23 cellular contexts compared by ENCODE assay signal in genomic region chr20:39225536-39225935, GRCh38.
"Had no signal": no experiment of that assay in that cellular context is flagged by ENCODE, and none has a peak within 500 bp of the region (broad histone marks: within the 10 kb centered on the region; RNA-seq: fewer than 3 reads in every experiment).

No MANE protein-coding gene starts in this region.

- H3K9me3 Mint-ChIP-seq: immature natural killer cell, memory B cell, mesothelial cell of epicardium, natural killer cell, neural crest cell had no signal

- H3K27ac ChIP-seq: dorsolateral prefrontal cortex, esophagus muscularis mucosa, gastrocnemius medialis, heart right ventricle, left ventricle myocardium inferior, lower lobe of right lung, pancreas had no signal

- H3K4me3 ChIP-seq: dorsolateral prefrontal cortex, esophagus muscularis mucosa, gastrocnemius medialis, heart right ventricle, left ventricle myocardium inferior, lower lobe of right lung, pancreas had no signal

- H3K9me3 ChIP-seq: esophagus muscularis mucosa, gastrocnemius medialis, heart right ventricle, left ventricle myocardium inferior, lower lobe of right lung, pancreas had no signal

- H3K36me3 ChIP-seq: esophagus muscularis mucosa, gastrocnemius medialis, heart right ventricle, left ventricle myocardium inferior, lower lobe of right lung, pancreas had no signal

- H3K27me3 ChIP-seq: gastrocnemius medialis had no signal

- DNase-seq: cortex of kidney; dorsolateral prefrontal cortex; effector CD8-positive, alpha-beta T cell; gastrocnemius medialis; heart right ventricle; immature natural killer cell; kidney; left cardiac atrium; left ventricle myocardium inferior; lower lobe of right lung; natural killer cell; nucleus accumbens; pancreas; right cardiac atrium; small intestine; stimulated activated CD4-positive, alpha-beta T cell treated with anti-CD3 and anti-CD28 coated beads, Interleukin-2, amount 100 ng/mL, for 48 hours; stimulated activated naive CD4-positive, alpha-beta T cell treated with Interleukin-2 at 50 U/mL for 16 hours; trophoblast cell had no signal

- H3K36me3 Mint-ChIP-seq: memory B cell, mesothelial cell of epicardium, natural killer cell had no signal

- H3K4me1 Mint-ChIP-seq: immature natural killer cell, memory B cell, mesothelial cell of epicardium, natural killer cell, neural crest cell had no signal

- H3K4me1 ChIP-seq: esophagus muscularis mucosa, gastrocnemius medialis, heart right ventricle, left ventricle myocardium inferior, lower lobe of right lung, pancreas had no signal

- ATAC-seq: gastrocnemius medialis, heart right ventricle, left cardiac atrium, lower lobe of right lung, natural killer cell, pancreas, right cardiac atrium had no signal

- H3K27ac Mint-ChIP-seq: immature natural killer cell, memory B cell, mesothelial cell of epicardium, natural killer cell, progenitor cell of endocrine pancreas had no signal

- H3K4me3 Mint-ChIP-seq: immature natural killer cell, memory B cell, mesothelial cell of epicardium, natural killer cell, neural crest cell had no signal
